Comparison of ENCODE assay signal across 14 cellular contexts in the genomic region with DNA sequence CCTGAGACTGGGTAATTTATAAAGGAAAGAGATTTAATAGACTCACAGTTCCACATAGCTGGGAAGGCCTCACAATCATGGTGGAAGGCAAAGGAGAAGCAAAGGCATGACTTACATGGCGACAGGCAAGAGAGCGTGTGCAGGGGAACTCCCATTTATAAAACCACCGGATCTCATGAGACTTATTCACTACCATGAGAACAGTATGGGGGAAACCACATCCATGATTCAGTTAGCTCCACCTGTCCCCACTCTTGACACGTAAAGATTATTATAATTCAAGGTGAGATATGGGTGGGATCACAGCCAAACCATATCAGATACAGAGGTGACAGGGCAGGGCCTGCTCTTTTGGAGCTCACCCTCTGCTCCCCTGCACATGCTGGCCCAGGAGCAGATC. TPM values are rescaled to one million over a fixed set of nuclear protein-coding genes. Genes with fewer than 3 reads are reported as not detected.
"Had no signal": no experiment of that assay in that cellular context is flagged by ENCODE, and none has a peak within 500 bp of the region (broad histone marks: within the 10 kb centered on the region; RNA-seq: fewer than 3 reads in every experiment).

No MANE protein-coding gene starts in this region.

RNA-seq across cellular contexts. Expression of gene TMEM61, which starts 31.4 kb away (rescaled TPM):
- total RNA-seq: glomerular endothelial cell, mesenteric fat pad, osteoblast, right atrium auricular region, sciatic nerve, skeletal muscle tissue had no signal

RNA-seq across cellular contexts. Expression of gene BSND, which starts 49.7 kb away (rescaled TPM):
- total RNA-seq: dermis microvascular lymphatic vessel endothelial cell, gastrocnemius medialis, glomerular endothelial cell, left ventricle myocardium superior, lower lobe of right lung, mesenteric fat pad, osteoblast, right atrium auricular region, sciatic nerve, skeletal muscle tissue, thoracic aorta, tibial nerve had no signal
- polyA plus RNA-seq: esophagus, keratinocyte had no signal
